In genomic region chr2:225065882-225066281, GRCh38 we compare ENCODE assay signal across 25 cellular contexts. TPM values are rescaled to one million over a fixed set of nuclear protein-coding genes. Genes with fewer than 3 reads are reported as not detected.
DNase-seq lines count a peak whose midpoint lies in the region; ATAC-seq lines count a peak whose summit lies in the region.
"Had no signal": no experiment of that assay in that cellular context is flagged by ENCODE, and none has a peak within 500 bp of the region (broad histone marks: within the 10 kb centered on the region; RNA-seq: fewer than 3 reads in every experiment).

No MANE protein-coding gene starts in this region.

- peaks cover 22% of the 10 kb centered on the region for H3K9me3 Mint-ChIP-seq in activated CD4-positive, alpha-beta T cell treated with anti-CD3 and anti-CD28 coated beads for 36 hours (ENCODE audit: low read depth)
- peaks cover 26% of the 10 kb centered on the region for H3K9me3 Mint-ChIP-seq in activated naive CD8-positive, alpha-beta T cell treated with anti-CD3 and anti-CD28 coated beads, Interleukin-2, amount 50 U/mL, for 24 hours
- H3K9me3 Mint-ChIP-seq in stimulated activated memory B cell treated with anti-CD40 and anti-IgM and Interleukin-4, amounts not matched to agents 10 μg/mL and 1 μg/mL and 100 μg/mL, for 72 hours = peaks cover 14% of the 10 kb centered on the region

- no peak overlapping the region for H3K4me3 Mint-ChIP-seq in activated CD4-positive, alpha-beta T cell treated with anti-CD3 and anti-CD28 coated beads for 36 hours
- H3K4me3 Mint-ChIP-seq in activated naive CD8-positive, alpha-beta T cell treated with anti-CD3 and anti-CD28 coated beads, Interleukin-2, amount 50 U/mL, for 24 hours = no peak overlapping the region
- no peak overlapping the region for H3K4me3 Mint-ChIP-seq in stimulated activated memory B cell treated with anti-CD40 and anti-IgM and Interleukin-4, amounts not matched to agents 10 μg/mL and 1 μg/mL and 100 μg/mL, for 72 hours
- H3K4me3 Mint-ChIP-seq: CD8-positive, alpha-beta memory T cell had no signal

- DNase-seq in activated CD4-positive, alpha-beta T cell treated with anti-CD3 and anti-CD28 coated beads for 36 hours = no peak
- DNase-seq in activated CD4-positive, alpha-beta T cell treated with anti-CD3 and anti-CD28 coated beads, Interleukin-2, amount 50 U/mL, for 1 hour = no peak
- no peak for DNase-seq in activated naive CD8-positive, alpha-beta T cell treated with anti-CD3 and anti-CD28 coated beads, Interleukin-2, amount 50 U/mL, for 24 hours
- DNase-seq in activated CD8-positive, alpha-beta memory T cell treated with anti-CD3 and anti-CD28 coated beads for 24 hours = no peak
- DNase-seq in CD1c-positive myeloid dendritic cell (ENCODE audit: extremely low spot score) = no peak
- DNase-seq: 8988T; AML-193; C1 segment of cervical spinal cord; Calu3; CD8-positive, alpha-beta memory T cell; DMS153; MG63; NCI-H1417; NCI-H1694 treated with DMSO at 0.1 percent for 48 hours; NCI-H2081 treated with DMSO at 0.1 percent for 48 hours; NCI-H446; NCI-H526; OCI-M1; SJCRH30 had no signal

- no peak overlapping the region for H3K27ac Mint-ChIP-seq in activated CD4-positive, alpha-beta T cell treated with anti-CD3 and anti-CD28 coated beads for 36 hours
- peak overlapping the region; percentile 24 for H3K27ac Mint-ChIP-seq in activated naive CD8-positive, alpha-beta T cell treated with anti-CD3 and anti-CD28 coated beads, Interleukin-2, amount 50 U/mL, for 24 hours
- no peak overlapping the region for H3K27ac Mint-ChIP-seq in stimulated activated memory B cell treated with anti-CD40 and anti-IgM and Interleukin-4, amounts not matched to agents 10 μg/mL and 1 μg/mL and 100 μg/mL, for 72 hours

- intact Hi-C loops in activated CD4-positive, alpha-beta T cell treated with anti-CD3 and anti-CD28 coated beads for 36 hours (cut with DNase I, micrococcal nuclease) = loop anchor here in 1 of 2 experiments (2.0 kb wide), 1 partner anchor 21 kb away; no protein-coding TSS in a partner anchor

- no peaks in the 10 kb centered on the region for H3K27me3 Mint-ChIP-seq in activated CD4-positive, alpha-beta T cell treated with anti-CD3 and anti-CD28 coated beads for 36 hours
- H3K27me3 Mint-ChIP-seq in activated naive CD8-positive, alpha-beta T cell treated with anti-CD3 and anti-CD28 coated beads, Interleukin-2, amount 50 U/mL, for 24 hours = no peaks in the 10 kb centered on the region
- peaks cover 11% of the 10 kb centered on the region for H3K27me3 Mint-ChIP-seq in stimulated activated memory B cell treated with anti-CD40 and anti-IgM and Interleukin-4, amounts not matched to agents 10 μg/mL and 1 μg/mL and 100 μg/mL, for 72 hours

- H3K36me3 Mint-ChIP-seq in activated CD4-positive, alpha-beta T cell treated with anti-CD3 and anti-CD28 coated beads for 36 hours (ENCODE audit: low read depth) = peaks cover 9% of the 10 kb centered on the region
- peaks cover 9% of the 10 kb centered on the region for H3K36me3 Mint-ChIP-seq in activated naive CD8-positive, alpha-beta T cell treated with anti-CD3 and anti-CD28 coated beads, Interleukin-2, amount 50 U/mL, for 24 hours (ENCODE audit: low read depth)
- peaks cover 15% of the 10 kb centered on the region for H3K36me3 Mint-ChIP-seq in stimulated activated memory B cell treated with anti-CD40 and anti-IgM and Interleukin-4, amounts not matched to agents 10 μg/mL and 1 μg/mL and 100 μg/mL, for 72 hours

- POLR2A ChIA-PET in activated CD4-positive, alpha-beta T cell treated with anti-CD3 and anti-CD28 coated beads for 36 hours (lab: Charles Lee) = interaction anchor here (0.7 kb wide), 1 partner anchor 245 kb away, joined by 9 read pairs; no protein-coding TSS in a partner anchor

- peaks cover 45% of the 10 kb centered on the region for H3K4me1 Mint-ChIP-seq in activated CD4-positive, alpha-beta T cell treated with anti-CD3 and anti-CD28 coated beads for 36 hours
- peaks cover 35% of the 10 kb centered on the region for H3K4me1 Mint-ChIP-seq in activated naive CD8-positive, alpha-beta T cell treated with anti-CD3 and anti-CD28 coated beads, Interleukin-2, amount 50 U/mL, for 24 hours
- no peaks in the 10 kb centered on the region for H3K4me1 Mint-ChIP-seq in stimulated activated memory B cell treated with anti-CD40 and anti-IgM and Interleukin-4, amounts not matched to agents 10 μg/mL and 1 μg/mL and 100 μg/mL, for 72 hours

- CTCF ChIA-PET in activated CD4-positive, alpha-beta T cell treated with anti-CD3 and anti-CD28 coated beads for 36 hours (lab: Charles Lee) = interaction anchor here (0.7 to 1.6 kb wide), 4 partner anchors 10 to 13 kb away, joined by 3 to 7 read pairs (median 4); no protein-coding TSS in a partner anchor

- peak; percentile 85 for ATAC-seq in activated CD4-positive, alpha-beta T cell treated with anti-CD3 and anti-CD28 coated beads for 36 hours
- ATAC-seq in GM18867 (IDR thresholded peaks at IDR 0.05; ENCODE audit: unreplicated experiment) (peak; percentile 60), HG02885 (IDR thresholded peaks at IDR 0.05; ENCODE audit: poor library complexity, unreplicated experiment) (peak; percentile 41)
- ATAC-seq in activated naive CD8-positive, alpha-beta T cell treated with anti-CD3 and anti-CD28 coated beads, Interleukin-2, amount 50 U/mL, for 24 hours = peak; percentile 42
- no peak for ATAC-seq in stimulated activated memory B cell treated with anti-CD40 and anti-IgM and Interleukin-4, amounts not matched to agents 10 μg/mL and 1 μg/mL and 100 μg/mL, for 72 hours
- ATAC-seq: HCT116, K562 had no signal

RNA-seq across cellular contexts. Expression of gene DOCK10, which starts 23.6 kb away (rescaled TPM):
- total RNA-seq in activated CD4-positive, alpha-beta T cell treated with anti-CD3 and anti-CD28 coated beads for 36 hours = 100 to 1,000 TPM; 177 to 196 TPM
- total RNA-seq: G401 had no signal
